ENCODE assay signal across 1 cellular context in the genomic region with DNA sequence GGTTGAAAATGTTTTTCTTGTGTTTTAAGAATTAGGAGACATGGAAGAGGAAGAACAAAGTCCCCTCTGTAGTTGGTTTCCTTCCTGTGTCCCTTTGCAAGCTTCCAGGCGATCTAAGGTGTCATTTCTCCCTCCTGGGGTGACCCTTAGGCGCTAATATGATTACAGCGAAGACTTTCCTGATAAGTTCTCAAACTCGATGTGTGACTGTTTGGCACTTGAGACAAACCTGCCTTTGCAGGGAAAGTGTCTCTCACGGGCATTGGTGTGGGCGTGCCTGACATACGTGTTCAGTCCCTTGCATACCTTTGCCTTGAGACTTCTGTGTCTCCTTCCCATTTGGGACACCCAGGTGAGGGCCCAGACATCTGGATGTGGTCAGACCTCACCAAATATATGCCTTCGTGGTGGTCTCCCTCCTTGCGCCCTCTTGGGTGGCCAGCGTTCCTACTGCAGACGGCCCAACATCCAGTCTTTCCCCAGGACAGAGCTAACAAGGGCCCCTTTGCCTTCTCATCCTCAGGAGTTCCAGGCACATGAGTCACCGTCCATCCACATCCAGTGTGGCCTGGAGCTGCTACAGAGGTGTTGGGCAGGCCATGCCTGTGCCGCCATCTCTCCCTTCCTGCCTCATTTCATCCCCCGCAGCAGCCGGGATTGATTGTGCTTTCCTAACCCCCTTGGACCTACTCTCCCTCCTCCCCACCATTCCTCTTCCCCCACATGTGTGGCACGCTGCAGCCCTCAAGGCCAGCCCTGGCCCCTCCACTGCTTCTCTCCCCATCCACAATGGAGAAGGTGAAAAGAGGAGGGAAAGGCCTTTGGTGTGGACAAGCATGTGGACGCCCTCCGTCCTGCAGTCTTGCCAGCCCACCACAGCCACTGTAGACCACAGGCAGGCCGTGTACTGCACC.
TF ChIP-seq lines count a peak whose summit lies in the region.

No MANE protein-coding gene starts in this region.

TF ChIP-seq in endothelial cell of umbilical vein, 7 proteins besides CTCF, POLR2A, EP300 and RAD21 (continued from another document):
- TF ChIP-seq, protein P1, sequence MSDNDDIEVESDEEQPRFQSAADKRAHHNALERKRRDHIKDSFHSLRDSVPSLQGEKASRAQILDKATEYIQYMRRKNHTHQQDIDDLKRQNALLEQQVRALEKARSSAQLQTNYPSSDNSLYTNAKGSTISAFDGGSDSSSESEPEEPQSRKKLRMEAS (IDR thresholded peaks at IDR 0.05; ENCODE audit: insufficient read depth, insufficient read length): no peak
